ENCODE assay signal across 8 cellular contexts in genomic region chr7:12645212-12645611, GRCh38. TPM values are rescaled to one million over a fixed set of nuclear protein-coding genes. Genes with fewer than 3 reads are reported as not detected.
DNase-seq lines count a peak whose midpoint lies in the region; ATAC-seq and TF ChIP-seq lines count a peak whose summit lies in the region.
"Not testable (repeated sequence)": the region's sequence is repeated elsewhere in the genome, so short reads cannot be mapped to it uniquely, and the experiment has no call there.

No MANE protein-coding gene starts in this region.

- not testable (repeated sequence) for H2AK9ac ChIP-seq in IMR-90 (replicated peaks; ENCODE audit: low read depth, low read length, poor library complexity)

- POLR2A ChIA-PET in IMR-90 (lab: Charles Lee; ENCODE audit: unreplicated experiment): not testable (repeated sequence)

- not testable (repeated sequence) for H3K27ac ChIP-seq in IMR-90 (ENCODE audit: insufficient read depth, low read length); osteoblast (ENCODE audit: low read depth, low read length)
- H3K27ac ChIP-seq in SJSA1: peak overlapping the region; percentile 85

- H3K23ac ChIP-seq in IMR-90 (ENCODE audit: low read depth, low read length): not testable (repeated sequence)

- WGBS in IMR-90 (ENCODE audit: extremely low coverage in 2 of 2, insufficient read length in 1 of 2), 2 experiments: no CpG with 5 or more reads among the region's 6 CpGs

- not testable (repeated sequence) for H2BK5ac ChIP-seq in IMR-90 (ENCODE audit: low read depth, low read length, poor library complexity, severe bottlenecking)

- H2AK5ac ChIP-seq in IMR-90 (ENCODE audit: low read depth, low read length): not testable (repeated sequence)

- H3K79me1 ChIP-seq in IMR-90 (ENCODE audit: low read depth in 1 of 2, low read length in 2 of 2): not testable (repeated sequence)

- TF ChIP-seq POLR2A in IMR-90 (IDR thresholded peaks at IDR 0.05; ENCODE audit: low read depth, low read length): not testable (repeated sequence)

- H2BK20ac ChIP-seq in IMR-90 (ENCODE audit: low read depth, low read length): peak overlapping the region; percentile 69

- not testable (repeated sequence) for H3K9ac ChIP-seq in IMR-90 (ENCODE audit: low read depth, low read length)

- not testable (repeated sequence) for H4K8ac ChIP-seq in IMR-90 (ENCODE audit: low read depth in 2 of 2, low read length in 2 of 2)

- H3K27me3 ChIP-seq in IMR-90 (ENCODE audit: control insufficient read depth, insufficient read depth, low read length); SJSA1 (replicated peaks); osteoblast (ENCODE audit: insufficient read depth, low read length): not testable (repeated sequence)

- not testable (repeated sequence) for H3K56ac ChIP-seq in IMR-90 (ENCODE audit: extremely low read depth, insufficient read depth, low read length)

- H3K4ac ChIP-seq in IMR-90 (ENCODE audit: low read depth, low read length): peak overlapping the region; percentile 63

- ATAC-seq in GM18498 (IDR thresholded peaks at IDR 0.05; ENCODE audit: unreplicated experiment) (peak; percentile 64), GM18867 (IDR thresholded peaks at IDR 0.05; ENCODE audit: unreplicated experiment) (peak; percentile 52), GM19023 (IDR thresholded peaks at IDR 0.05; ENCODE audit: unreplicated experiment) (peak; percentile 60), GM21390 (IDR thresholded peaks at IDR 0.05; ENCODE audit: unreplicated experiment) (peak; percentile 41), HG02610 (IDR thresholded peaks at IDR 0.05; ENCODE audit: unreplicated experiment) (peak; percentile 70)
- ATAC-seq in IMR-90 (ENCODE audit: low read depth): not testable (repeated sequence)

- H3K4me1 ChIP-seq in IMR-90 (ENCODE audit: control insufficient read depth, insufficient read depth, low read length): not testable (repeated sequence)
- peaks cover 57% of the 10 kb centered on the region for H3K4me1 ChIP-seq in SJSA1 (replicated peaks)
- H3K4me1 ChIP-seq in osteoblast (ENCODE audit: insufficient read depth, low read length): peaks cover 18% of the 10 kb centered on the region

- H3K4me3 ChIP-seq in IMR-90 (ENCODE audit: insufficient read depth, low read depth, low read length); SJSA1; osteoblast (ENCODE audit: insufficient read depth, low read length): not testable (repeated sequence)

- H2AFZ ChIP-seq in IMR-90 (replicated peaks; ENCODE audit: low read length, poor library complexity); osteoblast (ENCODE audit: low read length): not testable (repeated sequence)

- intact Hi-C loops in IMR-90 (cut with micrococcal nuclease): not testable (repeated sequence)

- CTCF ChIA-PET in IMR-90 (lab: Yijun Ruan, JAX): not testable (repeated sequence)

- DNase-seq in IMR-90; SJSA1 (ENCODE audit: low read depth in 1 of 2, low spot score in 2 of 2): not testable (repeated sequence)
- peak; percentile 18 for DNase-seq in osteoblast (ENCODE audit: insufficient read length, low spot score, missing footprints)

- not testable (repeated sequence) for H3K4me2 ChIP-seq in IMR-90 (ENCODE audit: low read depth, low read length); osteoblast (ENCODE audit: insufficient read depth, low read length)

- not testable (repeated sequence) for H3K14ac ChIP-seq in IMR-90 (replicated peaks; ENCODE audit: low read depth, low read length)

- not testable (repeated sequence) for H3K36me3 ChIP-seq in IMR-90 (ENCODE audit: control insufficient read depth, insufficient read depth, low read length); SJSA1; osteoblast (ENCODE audit: insufficient read depth, low read length)

- in situ Hi-C loops in IMR-90 (cut with MboI; ENCODE audit: low sequenced_read_pairs): not testable (repeated sequence)

- H4K5ac ChIP-seq in IMR-90 (ENCODE audit: low read depth, low read length): not testable (repeated sequence)

- H2BK15ac ChIP-seq in IMR-90 (ENCODE audit: low read depth, low read length): not testable (repeated sequence)

- not testable (repeated sequence) for H3K9me1 ChIP-seq in IMR-90 (ENCODE audit: insufficient read depth, low read length)

- H4K91ac ChIP-seq in IMR-90 (ENCODE audit: insufficient read depth, low read depth, low read length): peak overlapping the region; percentile 45; the same call in 1 of the 2 replicates

- not testable (repeated sequence) for TF ChIP-seq CTCF in IMR-90 (conservative IDR thresholded peaks at IDR 0.05; ENCODE audit: low read depth, low read length); osteoblast (IDR thresholded peaks at IDR 0.05; ENCODE audit: extremely low read depth, low read depth, low read length)

- not testable (repeated sequence) for BruUV-seq in IMR-90 (replicated peaks; lab: Mats Ljungman, UMichigan)

- H2BK120ac ChIP-seq in IMR-90 (ENCODE audit: low read depth, low read length): peak overlapping the region; percentile 70

- not testable (repeated sequence) for TF ChIP-seq RAD21 in IMR-90 (IDR thresholded peaks at IDR 0.05; ENCODE audit: low read length)

- H3K9me3 ChIP-seq in IMR-90 (ENCODE audit: control insufficient read depth, insufficient read depth, low read length); SJSA1 (replicated peaks); osteoblast (ENCODE audit: low read depth, low read length): not testable (repeated sequence)

- H3K18ac ChIP-seq in IMR-90 (ENCODE audit: low read depth, low read length): not testable (repeated sequence)

- H3K79me2 ChIP-seq in osteoblast (ENCODE audit: insufficient read depth, low read length): not testable (repeated sequence)

- H4K20me1 ChIP-seq in IMR-90 (ENCODE audit: insufficient read depth, low read length); osteoblast (ENCODE audit: insufficient read depth, low read length): not testable (repeated sequence)

- dilution Hi-C loops in IMR-90 (cut with HindIII; ENCODE audit: low sequenced_read_pairs, unreplicated experiment): not testable (repeated sequence)

RNA-seq across cellular contexts. Expression of gene ARL4A, which starts 42.2 kb away (rescaled TPM):
- 22.4 and 48.0 TPM in 2 replicates for total RNA-seq in IMR-90 (2012; rRNA removed)
- 7.9 and 13.7 TPM in 2 replicates for polyA plus RNA-seq in IMR-90 (2012; rRNA removed)
- 2.2 TPM in 2 replicates for polyA plus RNA-seq in IMR-90 (2012; cell fraction: cytosol; rRNA removed)
- polyA plus RNA-seq in IMR-90 (2012; cell fraction: nucleus; rRNA removed; ENCODE audit: low replicate concordance): 1.4 and 4.4 TPM in 2 replicates
- 23.7 and 29.6 TPM in 2 replicates for total RNA-seq in SJSA1 (2014; rRNA removed; shearing (Covaris generic))
- total RNA-seq in osteoblast: 20.6 and 25.3 TPM in 2 replicates
